In genomic region chr10:70515035-70515702, GRCh38 we compare ENCODE assay signal across 15 cellular contexts. TPM values are rescaled to one million over a fixed set of nuclear protein-coding genes. Genes with fewer than 3 reads are reported as not detected.
A peak's percentile ranks its signal among the peaks of the same experiment; 100 is the strongest.
DNase-seq lines count a peak whose midpoint lies in the region; ATAC-seq and TF ChIP-seq lines count a peak whose summit lies in the region.
"Had no signal": no experiment of that assay in that cellular context is flagged by ENCODE, and none has a peak within 500 bp of the region (broad histone marks: within the 10 kb centered on the region; RNA-seq: fewer than 3 reads in every experiment).

No MANE protein-coding gene starts in this region.

- no peaks in the 10 kb centered on the region for H3K27me3 ChIP-seq in brain microvascular endothelial cell (replicated peaks)
- H3K27me3 ChIP-seq: BE2C had no signal

- TF ChIP-seq CTCF in HEK293 (tag by site-specific recombination; IDR thresholded peaks at IDR 0.05) (no peak), WTC11 (IDR thresholded peaks at IDR 0.05) (no peak), brain microvascular endothelial cell (IDR thresholded peaks at IDR 0.05; ENCODE audit: low read depth, low read length, missing control alignments) (no peak)

- H3K27ac Mint-ChIP-seq in WTC11: 0 out of 2 replicates have a peak overlapping the region, but pooled peaks have one; percentile 76

- no peaks in the 10 kb centered on the region for H3K27me3 Mint-ChIP-seq in WTC11 (ENCODE audit: low read depth)

- H3K4me1 ChIP-seq in HEK293 (ENCODE audit: control insufficient read depth, insufficient read depth, low read length): no peaks in the 10 kb centered on the region; the same call in 1 of the 2 replicates
- H3K4me1 ChIP-seq: HAP-1 had no signal

- H3K4me3 Mint-ChIP-seq in WTC11: no peak overlapping the region

- CTCF ChIA-PET in HEK293 (lab: Yijun Ruan, JAX): no interaction called here
- CTCF ChIA-PET in WTC11 (lab: Charles Lee): interaction anchor here (2.1 kb wide), 1 partner anchor 54 kb away, joined by 8 read pairs; no protein-coding TSS in a partner anchor

- H3K36me3 ChIP-seq in HEK293 (ENCODE audit: control insufficient read depth in 2 of 2, insufficient read depth in 1 of 2, low read length in 2 of 2) (no peaks in the 10 kb centered on the region), brain microvascular endothelial cell (replicated peaks) (no peaks in the 10 kb centered on the region)
- H3K36me3 ChIP-seq: BE2C, HAP-1 had no signal

- no peaks in the 10 kb centered on the region for H3K9me3 ChIP-seq in HEK293 (ENCODE audit: control insufficient read depth, insufficient read depth, low read depth, low read length)
- H3K9me3 ChIP-seq: BE2C, HAP-1 had no signal

- ATAC-seq in WTC11 (no peak), GM21360 (IDR thresholded peaks at IDR 0.05; ENCODE audit: unreplicated experiment) (no peak), HG02571 (IDR thresholded peaks at IDR 0.05; ENCODE audit: unreplicated experiment) (no peak)
- ATAC-seq: Panc1 had no signal

- POLR2A ChIA-PET in HEK293 (lab: Yijun Ruan, JAX) (no interaction called here), WTC11 (lab: Charles Lee) (no interaction called here)

- DNase-seq in WTC11 (ENCODE audit: low spot score) (no peak), myocyte (ENCODE audit: low read depth) (peak; percentile 41), brain microvascular endothelial cell (no peak)
- no peak for DNase-seq in stimulated activated CD4-positive, alpha-beta T cell treated with anti-CD3 and anti-CD28 coated beads, Interleukin-4, amount 100 ng/mL, for 4 hours
- DNase-seq: BE2C, NCI-H1105 treated with DMSO at 0.1 percent for 48 hours, NCI-H187, NCI-H774, SHP77 had no signal

- no peaks in the 10 kb centered on the region for H3K9me3 Mint-ChIP-seq in WTC11

- H3K36me3 Mint-ChIP-seq in WTC11: no peaks in the 10 kb centered on the region

- in situ Hi-C loops in brain microvascular endothelial cell (cut with HindIII; ENCODE audit: low pct_ligation_motif_present, low sequenced_read_pairs): no loop called here

- H3K4me3 ChIP-seq in HEK293 (ENCODE audit: low read depth, low read length) (no peak overlapping the region), brain microvascular endothelial cell (ENCODE audit: low read depth, low read length) (no peak overlapping the region)
- H3K4me3 ChIP-seq: HAP-1 had no signal

- H3K4me1 Mint-ChIP-seq in WTC11: peaks cover 34% of the 10 kb centered on the region

- H3K27ac ChIP-seq in HEK293 (ENCODE audit: extremely low read depth, low read depth, low read length) (no peak overlapping the region), brain microvascular endothelial cell (no peak overlapping the region)
- H3K27ac ChIP-seq: KMS-11 had no signal

TF ChIP-seq in HEK293, 187 proteins besides CTCF, POLR2A, EP300 and RAD21:
- TF ChIP-seq KLF1 (tag by site-specific recombination; IDR thresholded peaks at IDR 0.05) (0 out of 2 replicates have a peak, but pooled peaks have one; percentile 20), ZNF423 (tag by site-specific recombination; IDR thresholded peaks at IDR 0.05) (no peak)

TF ChIP-seq in WTC11, 78 proteins besides CTCF, POLR2A, EP300 and RAD21 (continues in another document):
- TF ChIP-seq GTF2I (CRISPR knock-in tag; conservative IDR thresholded peaks at IDR 0.05) (no peak), SMAD3 (CRISPR knock-in tag; IDR thresholded peaks at IDR 0.05; ENCODE audit: borderline replicate concordance) (no peak), ZNF263 (CRISPR knock-in tag; IDR thresholded peaks at IDR 0.05; ENCODE audit: low read depth) (no peak), PREB (CRISPR knock-in tag; IDR thresholded peaks at IDR 0.05; ENCODE audit: borderline replicate concordance) (no peak), TCF7 (CRISPR knock-in tag; IDR thresholded peaks at IDR 0.05; ENCODE audit: low read depth) (no peak), EMX1 (CRISPR knock-in tag; IDR thresholded peaks at IDR 0.05) (no peak), NR3C1 (CRISPR knock-in tag; conservative IDR thresholded peaks at IDR 0.05; ENCODE audit: low read depth) (no peak), ZNF425 (CRISPR knock-in tag; conservative IDR thresholded peaks at IDR 0.05) (no peak), NFE2L1 (CRISPR knock-in tag; IDR thresholded peaks at IDR 0.05) (no peak), ATF3 (CRISPR knock-in tag; conservative IDR thresholded peaks at IDR 0.05) (no peak), MXD4 (CRISPR knock-in tag; IDR thresholded peaks at IDR 0.05; ENCODE audit: borderline replicate concordance) (no peak), NR2C2 (CRISPR knock-in tag; IDR thresholded peaks at IDR 0.05) (no peak), RORB (CRISPR knock-in tag; IDR thresholded peaks at IDR 0.05) (no peak), ZNF232 (CRISPR knock-in tag; IDR thresholded peaks at IDR 0.05) (no peak), ESRRA (CRISPR knock-in tag; IDR thresholded peaks at IDR 0.05; ENCODE audit: borderline replicate concordance) (no peak)
- TF ChIP-seq, protein P1, sequence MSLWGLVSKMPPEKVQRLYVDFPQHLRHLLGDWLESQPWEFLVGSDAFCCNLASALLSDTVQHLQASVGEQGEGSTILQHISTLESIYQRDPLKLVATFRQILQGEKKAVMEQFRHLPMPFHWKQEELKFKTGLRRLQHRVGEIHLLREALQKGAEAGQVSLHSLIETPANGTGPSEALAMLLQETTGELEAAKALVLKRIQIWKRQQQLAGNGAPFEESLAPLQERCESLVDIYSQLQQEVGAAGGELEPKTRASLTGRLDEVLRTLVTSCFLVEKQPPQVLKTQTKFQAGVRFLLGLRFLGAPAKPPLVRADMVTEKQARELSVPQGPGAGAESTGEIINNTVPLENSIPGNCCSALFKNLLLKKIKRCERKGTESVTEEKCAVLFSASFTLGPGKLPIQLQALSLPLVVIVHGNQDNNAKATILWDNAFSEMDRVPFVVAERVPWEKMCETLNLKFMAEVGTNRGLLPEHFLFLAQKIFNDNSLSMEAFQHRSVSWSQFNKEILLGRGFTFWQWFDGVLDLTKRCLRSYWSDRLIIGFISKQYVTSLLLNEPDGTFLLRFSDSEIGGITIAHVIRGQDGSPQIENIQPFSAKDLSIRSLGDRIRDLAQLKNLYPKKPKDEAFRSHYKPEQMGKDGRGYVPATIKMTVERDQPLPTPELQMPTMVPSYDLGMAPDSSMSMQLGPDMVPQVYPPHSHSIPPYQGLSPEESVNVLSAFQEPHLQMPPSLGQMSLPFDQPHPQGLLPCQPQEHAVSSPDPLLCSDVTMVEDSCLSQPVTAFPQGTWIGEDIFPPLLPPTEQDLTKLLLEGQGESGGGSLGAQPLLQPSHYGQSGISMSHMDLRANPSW (CRISPR knock-in tag; conservative IDR thresholded peaks at IDR 0.05; ENCODE audit: low read depth): no peak
- TF ChIP-seq, protein P2, sequence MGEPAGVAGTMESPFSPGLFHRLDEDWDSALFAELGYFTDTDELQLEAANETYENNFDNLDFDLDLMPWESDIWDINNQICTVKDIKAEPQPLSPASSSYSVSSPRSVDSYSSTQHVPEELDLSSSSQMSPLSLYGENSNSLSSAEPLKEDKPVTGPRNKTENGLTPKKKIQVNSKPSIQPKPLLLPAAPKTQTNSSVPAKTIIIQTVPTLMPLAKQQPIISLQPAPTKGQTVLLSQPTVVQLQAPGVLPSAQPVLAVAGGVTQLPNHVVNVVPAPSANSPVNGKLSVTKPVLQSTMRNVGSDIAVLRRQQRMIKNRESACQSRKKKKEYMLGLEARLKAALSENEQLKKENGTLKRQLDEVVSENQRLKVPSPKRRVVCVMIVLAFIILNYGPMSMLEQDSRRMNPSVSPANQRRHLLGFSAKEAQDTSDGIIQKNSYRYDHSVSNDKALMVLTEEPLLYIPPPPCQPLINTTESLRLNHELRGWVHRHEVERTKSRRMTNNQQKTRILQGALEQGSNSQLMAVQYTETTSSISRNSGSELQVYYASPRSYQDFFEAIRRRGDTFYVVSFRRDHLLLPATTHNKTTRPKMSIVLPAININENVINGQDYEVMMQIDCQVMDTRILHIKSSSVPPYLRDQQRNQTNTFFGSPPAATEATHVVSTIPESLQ (CRISPR knock-in tag; IDR thresholded peaks at IDR 0.05): no peak

RNA-seq across cellular contexts. Expression of gene PALD1, which starts 36.6 kb away (rescaled TPM):
- total RNA-seq in WTC11 (2021) (36.1 to 43.6 TPM (median 38.5 TPM) in 3 replicates), myocyte (0.21 and 0.31 TPM in 2 replicates)
- 0.18 TPM for polyA plus RNA-seq in myocyte (2012)

Comparison
In these comparisons a context has a peak if more than half of its experiments do, and no peak if none do; other contexts are left out.
1. RNA of gene PALD1, which starts 36.6 kb away (total RNA-seq): 36.1 to 43.6 TPM in WTC11; 0.21 to 0.31 TPM in myocyte; every median in the first group is over 10 times any median in the second.